ENCODE assay signal across 8 cellular contexts in genomic region chr19:633068-633785, GRCh38. TPM values are rescaled to one million over a fixed set of nuclear protein-coding genes. Genes with fewer than 3 reads are reported as not detected.
DNase-seq lines count a peak whose midpoint lies in the region; ATAC-seq, FAIRE-seq and TF ChIP-seq lines count a peak whose summit lies in the region.

Gene POLRMT (minus strand): TSS chr19:633537. CDS start chr19:633512, 25 bp downstream.

- DNase-seq in GM12892 (ENCODE audit: insufficient read length) (peak; percentile 100), NCI-H146 treated with DMSO at 0.1 percent for 48 hours (lab: John Stamatoyannopoulos, UW; ENCODE audit: unreplicated experiment) (peak; percentile 77), T-helper 1 cell (peak; percentile 92 to 97 (median 94)), adrenal gland (peak; percentile 98 to 100 (median 99)), cardiac septum (ENCODE audit: low spot score) (peak; percentile 98), tibial artery (peak; percentile 98 to 99)

- H3K4me3 ChIP-seq in adrenal gland (peak within 1 kb of the TSS; percentile 54 to 90 (median 62)), parathyroid adenoma (ENCODE audit: low read depth, low read length) (peak within 1 kb of the TSS; percentile 87), tibial artery (peak within 1 kb of the TSS; percentile 86 to 87)

- peak within 1 kb of the TSS; percentile 94 for H2AFZ ChIP-seq in parathyroid adenoma

- H3K4me1 ChIP-seq in adrenal gland (replicated peaks in 1 of 2) (peaks cover 9 to 22% of the 10 kb centered on the region in 2 donors), parathyroid adenoma (peaks cover 8% of the 10 kb centered on the region), tibial artery (peaks cover 0 to 29% (median 23%) of the 10 kb centered on the region in 4 donors)

- WGBS in adrenal gland, 4 donors: 0 to 1% (median 0%) methylated on average over 15 to 67 of the region's 67 CpGs

- H3K9me3 ChIP-seq in adrenal gland (replicated peaks in 1 of 3): no peaks in the 10 kb centered on the region
- H3K9me3 ChIP-seq in parathyroid adenoma (ENCODE audit: control insufficient read depth, low read length): no peaks in the 10 kb centered on the region
- no peaks in the 10 kb centered on the region for H3K9me3 ChIP-seq in tibial artery

- H3K36me3 ChIP-seq in adrenal gland (replicated peaks in 1 of 2) (peaks cover 0 to 12% of the 10 kb centered on the region in 2 donors), parathyroid adenoma (ENCODE audit: control insufficient read depth, insufficient read depth, low read length) (no peaks in the 10 kb centered on the region), tibial artery (peaks cover 15 to 30% (median 22%) of the 10 kb centered on the region in 3 donors)

- intact Hi-C loops in adrenal gland (cut with DNase I): no loop called here
- intact Hi-C loops in cardiac septum (cut with DNase I): no loop called here
- intact Hi-C loops in tibial artery (cut with DNase I; ENCODE audit: low total_unique reads): no loop called here

- ATAC-seq in HG02870 (IDR thresholded peaks at IDR 0.05; ENCODE audit: unreplicated experiment): peak; percentile 88

- TF ChIP-seq POLR2A in GM12892 (IDR thresholded peaks at IDR 0.05; ENCODE audit: low read depth, low read length) (peak; percentile 42; the same call in 1 of the 2 replicates), adrenal gland (IDR thresholded peaks at IDR 0.05) (peak; percentile 17 to 31)

- TF ChIP-seq CTCF in adrenal gland (IDR thresholded peaks at IDR 0.05): peak in 3 of 6 experiments; percentile 10 to 27 (median 19)
- peak; percentile 25 for TF ChIP-seq CTCF in parathyroid adenoma (IDR thresholded peaks at IDR 0.05)
- TF ChIP-seq CTCF in tibial artery (IDR thresholded peaks at IDR 0.05): no peak

- H3K9ac ChIP-seq in parathyroid adenoma: peak within 1 kb of the TSS; percentile 8

- peak; percentile 96 for FAIRE-seq in GM12892 (lab: Jason Lieb, UNC)

- peak within 1 kb of the TSS; percentile 55 to 87 (median 79) for H3K27ac ChIP-seq in adrenal gland
- peak within 1 kb of the TSS; percentile 31 for H3K27ac ChIP-seq in parathyroid adenoma
- H3K27ac ChIP-seq in tibial artery: peak within 1 kb of the TSS; percentile 65 to 76

- peaks cover 17% of the 10 kb centered on the region for H3K79me2 ChIP-seq in parathyroid adenoma

- H3K27me3 ChIP-seq in adrenal gland: no peaks in the 10 kb centered on the region
- no peaks in the 10 kb centered on the region for H3K27me3 ChIP-seq in parathyroid adenoma (ENCODE audit: control insufficient read depth, insufficient read depth, low read length)
- H3K27me3 ChIP-seq in tibial artery: no peaks in the 10 kb centered on the region

- H3K4me2 ChIP-seq in parathyroid adenoma (ENCODE audit: low read length): peak within 1 kb of the TSS; percentile 99

RNA-seq across cellular contexts. Expression of gene POLRMT, which starts in this region (rescaled TPM):
- 30.7 TPM for polyA plus RNA-seq in GM12892 (2012; ENCODE audit: missing spikeins)
- 10 to 100 TPM; 26.3 to 61.4 (median 40.6) TPM for total RNA-seq in adrenal gland
- 100 to 1,000 TPM in 2 of 3 donors, 10 to 100 TPM in 1; 42.7 to 371 (median 178) TPM for polyA plus RNA-seq in adrenal gland
- 37.3 TPM for total RNA-seq in cardiac septum

Comparison
In these comparisons a context has a peak if more than half of its experiments do, and no peak if none do; other contexts are left out.
1. Peak in every context shown above with its lines: DNase-seq, ATAC-seq, H3K4me3 ChIP-seq and H3K27ac ChIP-seq.